13 cellular contexts compared by ENCODE assay signal in genomic region chr10:99535764-99536399, GRCh38. TPM values are rescaled to one million over a fixed set of nuclear protein-coding genes. Genes with fewer than 3 reads are reported as not detected.
A peak's percentile ranks its signal among the peaks of the same experiment; 100 is the strongest.
DNase-seq lines count a peak whose midpoint lies in the region; ATAC-seq and TF ChIP-seq lines count a peak whose summit lies in the region.
"Had no signal": no experiment of that assay in that cellular context is flagged by ENCODE, and none has a peak within 500 bp of the region (broad histone marks: within the 10 kb centered on the region; RNA-seq: fewer than 3 reads in every experiment).

No MANE protein-coding gene starts in this region.

- no peaks in the 10 kb centered on the region for H3K9me3 ChIP-seq in OCI-LY7 (ENCODE audit: low read length)
- H3K9me3 ChIP-seq: adrenal gland had no signal

- no peaks in the 10 kb centered on the region for H3K79me2 ChIP-seq in OCI-LY7 (ENCODE audit: insufficient read depth, low read depth, low read length)

- no peak overlapping the region for H3K4me2 ChIP-seq in OCI-LY7 (ENCODE audit: low read length)
- H3K4me2 ChIP-seq: PC-9 had no signal

- no peak overlapping the region for H3K27ac ChIP-seq in OCI-LY7 (ENCODE audit: low read depth, low read length, poor library complexity, severe bottlenecking)
- H3K27ac ChIP-seq: adrenal gland, epithelial cell of prostate, PC-9 had no signal

- H3K27ac Mint-ChIP-seq in activated T-cell treated with anti-CD3 and anti-CD28 coated beads, Interleukin-2, amount 50 U/mL, for 72 hours: no peak overlapping the region
- H3K27ac Mint-ChIP-seq in activated T-helper 17 cell treated with anti-CD3 and anti-CD28 coated beads, Interleukin-2, amount 50 U/mL, for 72 hours: no peak overlapping the region
- no peak overlapping the region for H3K27ac Mint-ChIP-seq in mesothelial cell of epicardium
- no peak overlapping the region for H3K27ac Mint-ChIP-seq in stimulated activated naive CD8-positive, alpha-beta T cell treated with anti-CD3 and anti-CD28 coated beads, Interleukin-15, amount 100 ng/mL, for 72 hours

- H3K4me3 ChIP-seq in OCI-LY7 (ENCODE audit: low read depth, low read length, poor library complexity, severe bottlenecking): no peak overlapping the region
- H3K4me3 ChIP-seq: PC-9 had no signal

- H3K9me2 ChIP-seq in OCI-LY7 (ENCODE audit: insufficient read depth, low read length): no peaks in the 10 kb centered on the region

- TF ChIP-seq CTCF in mesothelial cell of epicardium (IDR thresholded peaks at IDR 0.05; ENCODE audit: unreplicated experiment) (no peak), OCI-LY7 (conservative IDR thresholded peaks at IDR 0.05; ENCODE audit: low read length) (no peak)

- H4K20me1 ChIP-seq in OCI-LY7 (ENCODE audit: insufficient read depth, low read length): no peaks in the 10 kb centered on the region

- no peak for ATAC-seq in activated T-cell treated with anti-CD3 and anti-CD28 coated beads, Interleukin-2, amount 50 U/mL, for 72 hours (replicated peaks in 1 of 2)
- ATAC-seq in activated T-helper 17 cell treated with anti-CD3 and anti-CD28 coated beads, Interleukin-2, amount 50 U/mL, for 72 hours (replicated peaks): no peak
- no peak for ATAC-seq in stimulated activated naive CD8-positive, alpha-beta T cell treated with anti-CD3 and anti-CD28 coated beads, Interleukin-15, amount 100 ng/mL, for 72 hours
- ATAC-seq in GM18517 (IDR thresholded peaks at IDR 0.05; ENCODE audit: unreplicated experiment): no peak

- no peak for DNase-seq in activated T-cell treated with anti-CD3 and anti-CD28 coated beads, Interleukin-2, amount 50 U/mL, for 72 hours
- DNase-seq in activated T-cell treated with anti-CD3 and anti-CD28 coated beads, Interleukin-2, amount 50 U/mL, for 48 hours: no peak
- DNase-seq in mesothelial cell of epicardium (ENCODE audit: low spot score in 2 of 2, unreplicated experiment in 2 of 2) (no peak), OCI-LY7 (ENCODE audit: low spot score) (no peak), EL (no peak)
- DNase-seq in stimulated activated naive CD8-positive, alpha-beta T cell treated with anti-CD3 and anti-CD28 coated beads, Interleukin-15, amount 100 ng/mL, for 72 hours: no peak
- DNase-seq: activated CD4-positive, CD25-positive, alpha-beta regulatory T cell; NCI-H1436; PC-9 had no signal

- H3K9me3 Mint-ChIP-seq in activated T-cell treated with anti-CD3 and anti-CD28 coated beads, Interleukin-2, amount 50 U/mL, for 72 hours: no peaks in the 10 kb centered on the region
- no peaks in the 10 kb centered on the region for H3K9me3 Mint-ChIP-seq in activated T-helper 17 cell treated with anti-CD3 and anti-CD28 coated beads, Interleukin-2, amount 50 U/mL, for 72 hours
- no peaks in the 10 kb centered on the region for H3K9me3 Mint-ChIP-seq in mesothelial cell of epicardium
- H3K9me3 Mint-ChIP-seq in stimulated activated naive CD8-positive, alpha-beta T cell treated with anti-CD3 and anti-CD28 coated beads, Interleukin-15, amount 100 ng/mL, for 72 hours: no peaks in the 10 kb centered on the region

- POLR2A ChIA-PET in OCI-LY7 (lab: Charles Lee): no interaction called here

- peaks cover 1 to 3% of the 10 kb centered on the region in 2 donors for H3K36me3 Mint-ChIP-seq in activated T-cell treated with anti-CD3 and anti-CD28 coated beads, Interleukin-2, amount 50 U/mL, for 72 hours (ENCODE audit: insufficient read depth in 2 of 2)
- H3K36me3 Mint-ChIP-seq in activated T-helper 17 cell treated with anti-CD3 and anti-CD28 coated beads, Interleukin-2, amount 50 U/mL, for 72 hours (ENCODE audit: low read depth): no peaks in the 10 kb centered on the region
- H3K36me3 Mint-ChIP-seq in mesothelial cell of epicardium: no peaks in the 10 kb centered on the region

- H3K27me3 Mint-ChIP-seq in activated T-cell treated with anti-CD3 and anti-CD28 coated beads, Interleukin-2, amount 50 U/mL, for 72 hours (ENCODE audit: low read depth): peaks cover 85% of the 10 kb centered on the region
- peaks cover 65% of the 10 kb centered on the region for H3K27me3 Mint-ChIP-seq in activated T-helper 17 cell treated with anti-CD3 and anti-CD28 coated beads, Interleukin-2, amount 50 U/mL, for 72 hours
- H3K27me3 Mint-ChIP-seq in mesothelial cell of epicardium (ENCODE audit: low read depth): peaks cover 97% of the 10 kb centered on the region
- peaks cover 100% of the 10 kb centered on the region for H3K27me3 Mint-ChIP-seq in stimulated activated naive CD8-positive, alpha-beta T cell treated with anti-CD3 and anti-CD28 coated beads, Interleukin-15, amount 100 ng/mL, for 72 hours

- CTCF ChIA-PET in OCI-LY7 (lab: Charles Lee; ENCODE audit: unreplicated experiment): no interaction called here

- H3K36me3 ChIP-seq in OCI-LY7 (ENCODE audit: insufficient read depth, low read length): no peaks in the 10 kb centered on the region
- H3K36me3 ChIP-seq: adrenal gland had no signal

- intact Hi-C loops in OCI-LY7 (cut with micrococcal nuclease; ENCODE audit: unreplicated experiment): no loop called here

- no peak overlapping the region for H2AFZ ChIP-seq in OCI-LY7 (ENCODE audit: low read length)
- H2AFZ ChIP-seq: PC-9 had no signal

- H3K4me1 Mint-ChIP-seq in activated T-cell treated with anti-CD3 and anti-CD28 coated beads, Interleukin-2, amount 50 U/mL, for 72 hours (ENCODE audit: low read depth): peaks cover 33% of the 10 kb centered on the region
- H3K4me1 Mint-ChIP-seq in activated T-helper 17 cell treated with anti-CD3 and anti-CD28 coated beads, Interleukin-2, amount 50 U/mL, for 72 hours: peaks cover 10% of the 10 kb centered on the region
- peaks cover 16% of the 10 kb centered on the region for H3K4me1 Mint-ChIP-seq in mesothelial cell of epicardium
- peaks cover 70% of the 10 kb centered on the region for H3K4me1 Mint-ChIP-seq in stimulated activated naive CD8-positive, alpha-beta T cell treated with anti-CD3 and anti-CD28 coated beads, Interleukin-15, amount 100 ng/mL, for 72 hours

- no TSS peak for BruUV-seq in OCI-LY7 (replicated peaks; lab: Mats Ljungman, UMichigan)

- peak overlapping the region; percentile 57 to 79 for H3K4me3 Mint-ChIP-seq in activated T-cell treated with anti-CD3 and anti-CD28 coated beads, Interleukin-2, amount 50 U/mL, for 72 hours
- H3K4me3 Mint-ChIP-seq in activated T-helper 17 cell treated with anti-CD3 and anti-CD28 coated beads, Interleukin-2, amount 50 U/mL, for 72 hours: peak overlapping the region; percentile 39
- H3K4me3 Mint-ChIP-seq in mesothelial cell of epicardium: peak overlapping the region; percentile 13
- H3K4me3 Mint-ChIP-seq in stimulated activated naive CD8-positive, alpha-beta T cell treated with anti-CD3 and anti-CD28 coated beads, Interleukin-15, amount 100 ng/mL, for 72 hours: peak overlapping the region; percentile 51 to 73

- H3K4me1 ChIP-seq in OCI-LY7 (ENCODE audit: insufficient read depth, low read length, poor library complexity, severe bottlenecking): no peaks in the 10 kb centered on the region

RNA-seq across cellular contexts. Expression of gene NKX2-3, which starts 3.1 kb away (rescaled TPM):
- total RNA-seq in activated T-cell treated with anti-CD3 and anti-CD28 coated beads, Interleukin-2, amount 50 U/mL, for 72 hours: not detected
- not detected for total RNA-seq in activated T-helper 17 cell treated with anti-CD3 and anti-CD28 coated beads, Interleukin-2, amount 50 U/mL, for 72 hours
- not detected in 3 replicates for total RNA-seq in mesothelial cell of epicardium
- total RNA-seq in OCI-LY7 (2014; rRNA removed; shearing (Covaris generic)): not detected in 2 replicates
- total RNA-seq in OCI-LY7 (2022): not detected in 2 replicates
- total RNA-seq: adrenal gland, PC-9 had no signal

Comparison
In these comparisons a context has a peak if more than half of its experiments do, and no peak if none do; other contexts are left out.
1. H3K4me3 Mint-ChIP-seq: peak in every context shown above with its lines; median percentile 68 in activated T-cell treated with anti-CD3 and anti-CD28 coated beads, Interleukin-2, amount 50 U/mL, for 72 hours; 62 in stimulated activated naive CD8-positive, alpha-beta T cell treated with anti-CD3 and anti-CD28 coated beads, Interleukin-15, amount 100 ng/mL, for 72 hours; 39 in activated T-helper 17 cell treated with anti-CD3 and anti-CD28 coated beads, Interleukin-2, amount 50 U/mL, for 72 hours; 13 in mesothelial cell of epicardium.